In the genomic region with DNA sequence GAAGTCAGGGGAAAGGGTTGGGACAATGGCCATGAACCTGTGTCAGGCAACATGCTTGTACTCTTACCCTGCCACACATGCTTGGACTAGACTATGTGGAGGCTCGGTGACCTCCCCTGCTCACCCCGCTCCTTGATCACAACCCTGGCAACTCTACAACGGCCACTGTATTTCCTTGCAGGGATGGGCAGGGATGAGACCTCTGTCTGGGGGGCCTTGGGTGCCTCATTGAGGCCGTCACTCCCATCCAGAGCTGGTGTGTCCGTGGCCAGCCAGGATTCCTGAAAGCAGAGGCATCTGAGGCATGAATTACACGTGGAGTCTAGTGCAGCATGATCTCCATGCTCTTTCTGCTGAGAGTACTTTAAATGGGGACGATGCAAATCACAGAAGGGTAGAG, we compare ENCODE assay signal across 9 cellular contexts. TPM values are rescaled to one million over a fixed set of nuclear protein-coding genes. Genes with fewer than 3 reads are reported as not detected.
A peak's percentile ranks its signal among the peaks of the same experiment; 100 is the strongest.
DNase-seq lines count a peak whose midpoint lies in the region; ATAC-seq and TF ChIP-seq lines count a peak whose summit lies in the region.
"Had no signal": no experiment of that assay in that cellular context is flagged by ENCODE, and none has a peak within 500 bp of the region (broad histone marks: within the 10 kb centered on the region; RNA-seq: fewer than 3 reads in every experiment).

No MANE protein-coding gene starts in this region.

- no peak overlapping the region for H2AFZ ChIP-seq in mesenchymal stem cell (ENCODE audit: low read depth, low read length)

- peaks cover 39% of the 10 kb centered on the region for H3K79me1 ChIP-seq in mesenchymal stem cell (replicated peaks; ENCODE audit: low read length, poor library complexity, severe bottlenecking)

- no peak overlapping the region for H4K91ac ChIP-seq in mesenchymal stem cell (ENCODE audit: low read length)

- H3K4me2 ChIP-seq in mesenchymal stem cell (ENCODE audit: low read length, poor library complexity, severe bottlenecking), result peak overlapping the region; percentile 45

- H3K4me3 Mint-ChIP-seq in brain, result peak overlapping the region; percentile 95 to 99 (median 98)

- no peak overlapping the region for H2BK15ac ChIP-seq in mesenchymal stem cell (ENCODE audit: low read depth, poor library complexity, severe bottlenecking)

- H3K4me1 Mint-ChIP-seq in brain, result peaks cover 32% of the 10 kb centered on the region

- no peak overlapping the region for H4K8ac ChIP-seq in mesenchymal stem cell (ENCODE audit: low read length)

- TF ChIP-seq CTCF in left ventricle myocardium inferior (IDR thresholded peaks at IDR 0.05; ENCODE audit: borderline replicate concordance) (no peak), brain (conservative IDR thresholded peaks at IDR 0.05) (no peak), GM13976 (IDR thresholded peaks at IDR 0.05; ENCODE audit: borderline replicate concordance, control extremely low read depth, extremely low read depth, insufficient read depth, missing control alignments) (no peak)

- H3K18ac ChIP-seq in mesenchymal stem cell (ENCODE audit: low read depth in 1 of 2, low read length in 2 of 2), result no peak overlapping the region

- peaks cover 16% of the 10 kb centered on the region for H3K36me3 Mint-ChIP-seq in brain

- no peak overlapping the region for H2BK5ac ChIP-seq in mesenchymal stem cell (ENCODE audit: low read depth, low read length, poor library complexity, severe bottlenecking)

- H3K4me3 ChIP-seq in left ventricle myocardium inferior, result peak overlapping the region; percentile 84
- peak overlapping the region in 1 of 2 experiments; percentile 99 for H3K4me3 ChIP-seq in mesenchymal stem cell (ENCODE audit: insufficient read depth in 1 of 2, low read depth in 1 of 2, low read length in 2 of 2)
- H3K4me3 ChIP-seq in urinary bladder (ENCODE audit: low read depth, low read length), result peak overlapping the region; percentile 81

- H3K9ac ChIP-seq in mesenchymal stem cell (ENCODE audit: low read length), result peak overlapping the region; percentile 90

- H3K27ac ChIP-seq in left ventricle myocardium inferior (replicated peaks) (peak overlapping the region; percentile 93), mesenchymal stem cell (ENCODE audit: low read length, poor library complexity, severe bottlenecking) (no peak overlapping the region), urinary bladder (ENCODE audit: low read depth) (no peak overlapping the region)

- peak overlapping the region in 3 of 5 experiments; percentile 48 to 82 (median 73) for H3K27ac Mint-ChIP-seq in brain

- 95% methylated on average over 7 of the region's 7 CpGs for WGBS in mesenchymal stem cell
- 87% methylated on average over 7 of the region's 7 CpGs for WGBS in urinary bladder

- H3K23ac ChIP-seq in mesenchymal stem cell (ENCODE audit: low read length in 2 of 2), result peak overlapping the region in 1 of 2 experiments; percentile 6

- in situ Hi-C loops in GM13976 (cut with MboI; ENCODE audit: low sequenced_read_pairs, unreplicated experiment), result no loop called here

- peaks cover 3% of the 10 kb centered on the region for H3K27me3 Mint-ChIP-seq in brain

- H3K9me3 ChIP-seq in left ventricle myocardium inferior (replicated peaks), result no peaks in the 10 kb centered on the region
- H3K9me3 ChIP-seq in mesenchymal stem cell (ENCODE audit: control insufficient read depth, low read length), result no peaks in the 10 kb centered on the region

- intact Hi-C loops in left ventricle myocardium inferior (cut with micrococcal nuclease) (no loop called here), left cardiac atrium (cut with DNase I) (loop anchor here in 1 of 2 donors (5.0 kb wide), 1 partner anchor 86 kb away; no protein-coding TSS in a partner anchor)

- peaks cover 69% of the 10 kb centered on the region for H3K4me1 ChIP-seq in left ventricle myocardium inferior
- peaks cover 27% of the 10 kb centered on the region for H3K4me1 ChIP-seq in mesenchymal stem cell (ENCODE audit: control insufficient read depth, insufficient read depth, low read depth, low read length)
- H3K4me1 ChIP-seq in urinary bladder (ENCODE audit: insufficient read depth), result no peaks in the 10 kb centered on the region

- H2BK12ac ChIP-seq in mesenchymal stem cell (ENCODE audit: low read length in 2 of 2), result no peak overlapping the region

- H3K36me3 ChIP-seq in left ventricle myocardium inferior (peaks cover 27% of the 10 kb centered on the region), mesenchymal stem cell (ENCODE audit: control insufficient read depth in 1 of 2, insufficient read depth in 2 of 2, low read depth in 1 of 2, low read length in 2 of 2) (peaks cover 19 to 23% of the 10 kb centered on the region in 2 experiments), urinary bladder (ENCODE audit: insufficient read depth) (no peaks in the 10 kb centered on the region)

- H2BK120ac ChIP-seq in mesenchymal stem cell (ENCODE audit: low read depth, low read length), result no peak overlapping the region

- DNase-seq in left ventricle myocardium inferior, result no peak
- DNase-seq in left cardiac atrium, result no peak
- DNase-seq in mesenchymal stem cell, result no peak
- no peak for DNase-seq in DMS79 treated with DMSO at 0.1 percent for 48 hours (lab: John Stamatoyannopoulos, UW)
- DNase-seq in GM13976 (ENCODE audit: low spot score), result no peak
- no peak for DNase-seq in AG08395 (ENCODE audit: low spot score)
- DNase-seq: SIG-M5 had no signal

- no peak overlapping the region for H2AK5ac ChIP-seq in mesenchymal stem cell (ENCODE audit: low read length, severe bottlenecking)

- H3K27me3 ChIP-seq in left ventricle myocardium inferior (ENCODE audit: low read depth), result no peaks in the 10 kb centered on the region
- no peaks in the 10 kb centered on the region for H3K27me3 ChIP-seq in mesenchymal stem cell (ENCODE audit: control insufficient read depth in 1 of 2, insufficient read depth in 1 of 2, low read length in 2 of 2)

- no peak for ATAC-seq in left cardiac atrium

- no peaks in the 10 kb centered on the region for H3K9me3 Mint-ChIP-seq in brain

- no peak overlapping the region for H3K4ac ChIP-seq in mesenchymal stem cell (ENCODE audit: low read depth in 1 of 2, low read length in 2 of 2)

- no peak overlapping the region for H3K14ac ChIP-seq in mesenchymal stem cell (ENCODE audit: low read length in 2 of 2)

RNA-seq across cellular contexts. Expression of a gene that starts 0.9 kb away (rescaled TPM):
- total RNA-seq in left ventricle myocardium inferior (35.5 TPM), left cardiac atrium (10 to 100 TPM; 20.5 to 27.4 TPM), urinary bladder (14.1 TPM)
- polyA plus RNA-seq in brain (ENCODE audit: insufficient read depth, low read depth, low replicate concordance) (12.2 TPM), urinary bladder (12.7 TPM)
- 26.1 TPM for polyA plus RNA-seq in mesenchymal stem cell (2013, experiment 1 of 2)
- polyA plus RNA-seq in mesenchymal stem cell (2013, experiment 2 of 2), result 25.9 TPM

RNA-seq across cellular contexts. Expression of a gene that starts 10.2 kb away (rescaled TPM):
- total RNA-seq in left ventricle myocardium inferior, result 0.14 TPM
- under 1 TPM; 0.32 to 0.42 TPM for total RNA-seq in left cardiac atrium
- 1.8 TPM for polyA plus RNA-seq in brain (ENCODE audit: insufficient read depth, low read depth, low replicate concordance)
- polyA plus RNA-seq in mesenchymal stem cell (2013, experiment 1 of 2), result 0.04 TPM
- polyA plus RNA-seq in mesenchymal stem cell (2013, experiment 2 of 2), result 0.03 TPM
- total RNA-seq in urinary bladder, result 8.4 TPM
- 7.1 TPM for polyA plus RNA-seq in urinary bladder

RNA-seq across cellular contexts. Expression of a gene that starts 18.2 kb away (rescaled TPM):
- total RNA-seq in left ventricle myocardium inferior (44.2 TPM), left cardiac atrium (10 to 100 TPM; 33.0 to 51.6 TPM), urinary bladder (16.9 TPM)
- polyA plus RNA-seq in brain (ENCODE audit: insufficient read depth, low read depth, low replicate concordance) (4.8 TPM), urinary bladder (14.0 TPM)
- polyA plus RNA-seq in mesenchymal stem cell (2013, experiment 1 of 2), result 27.0 TPM
- polyA plus RNA-seq in mesenchymal stem cell (2013, experiment 2 of 2), result 34.1 TPM
